8 cellular contexts compared by ENCODE assay signal in genomic region chr5:127320032-127320945, GRCh38. TPM values are rescaled to one million over a fixed set of nuclear protein-coding genes. Genes with fewer than 3 reads are reported as not detected.
DNase-seq lines count a peak whose midpoint lies in the region; ATAC-seq and TF ChIP-seq lines count a peak whose summit lies in the region.

No MANE protein-coding gene starts in this region.

- in situ Hi-C loops in astrocyte of the cerebellum (cut with HindIII; ENCODE audit: low sequenced_read_pairs): no loop called here

- TF ChIP-seq CTCF in Calu3 (IDR thresholded peaks at IDR 0.05; ENCODE audit: unreplicated experiment): no peak
- TF ChIP-seq CTCF in astrocyte of the cerebellum (IDR thresholded peaks at IDR 0.05; ENCODE audit: low read depth, low read length, missing control alignments): no peak
- TF ChIP-seq CTCF in GM10266 (IDR thresholded peaks at IDR 0.05; ENCODE audit: control insufficient read depth, insufficient read depth, low read depth, missing control alignments): no peak

- CTCF ChIA-PET in Calu3 (lab: Charles Lee): interaction anchor here (0.6 to 1.3 kb wide), 2 partner anchors 26 to 173 kb away, joined by 3 to 5 read pairs; no protein-coding TSS in a partner anchor

- H3K9me3 Mint-ChIP-seq in Calu3 (ENCODE audit: low read depth, unreplicated experiment): no peaks in the 10 kb centered on the region

- DNase-seq in Calu3 (peak; percentile 42), astrocyte of the cerebellum (ENCODE audit: low read depth) (peak; percentile 69), cerebellum (ENCODE audit: low spot score) (no peak), SKM-1 treated with dmso at 0.1 percent for 144 hours (lab: John Stamatoyannopoulos, UW; ENCODE audit: unreplicated experiment) (no peak), GM10266 (ENCODE audit: extremely low spot score) (no peak)
- DNase-seq in activated CD8-positive, alpha-beta memory T cell treated with anti-CD3 and anti-CD28 coated beads, Interleukin-2, amount 50 U/mL, for 48 hours: no peak

- no peaks in the 10 kb centered on the region for H3K36me3 Mint-ChIP-seq in Calu3 (ENCODE audit: insufficient read depth, unreplicated experiment)

- peaks cover 9% of the 10 kb centered on the region for H3K4me1 Mint-ChIP-seq in Calu3 (ENCODE audit: low read depth, unreplicated experiment)

- no peak overlapping the region for H3K4me3 ChIP-seq in astrocyte of the cerebellum (ENCODE audit: low read depth, low read length)

- intact Hi-C loops in Calu3 (cut with micrococcal nuclease; ENCODE audit: unreplicated experiment): no loop called here

- BruUV-seq in Calu3 (replicated peaks; lab: Mats Ljungman, UMichigan): no TSS peak

- no peaks in the 10 kb centered on the region for H3K27me3 Mint-ChIP-seq in Calu3 (ENCODE audit: unreplicated experiment)

- no peak overlapping the region for H3K4me3 Mint-ChIP-seq in Calu3 (ENCODE audit: low read depth, unreplicated experiment)

- ATAC-seq in GM19467 (IDR thresholded peaks at IDR 0.05; ENCODE audit: unreplicated experiment): peak; percentile 96
- peak; percentile 98 for ATAC-seq in HG03442 (IDR thresholded peaks at IDR 0.05; ENCODE audit: unreplicated experiment)

- H3K27ac Mint-ChIP-seq in Calu3 (ENCODE audit: unreplicated experiment): peak overlapping the region; percentile 6

RNA-seq across cellular contexts. Expression of gene MEGF10, which starts 29.7 kb away (rescaled TPM):
- total RNA-seq in Calu3 (2022): 0.56 and 0.71 TPM in 2 replicates
- total RNA-seq in cerebellum: 72.2 TPM

Comparison
In these comparisons a context has a peak if more than half of its experiments do, and no peak if none do; other contexts are left out.
1. DNase-seq: peak in Calu3 (single experiment) and astrocyte of the cerebellum (single experiment); none in cerebellum (single experiment), SKM-1 treated with dmso at 0.1 percent for 144 hours (single experiment), GM10266 (single experiment) and activated CD8-positive, alpha-beta memory T cell treated with anti-CD3 and anti-CD28 coated beads, Interleukin-2, amount 50 U/mL, for 48 hours (single experiment).
2. RNA of gene MEGF10, which starts 29.7 kb away (total RNA-seq): 72.2 TPM in cerebellum (single experiment); 0.56 to 0.71 TPM in Calu3; every median in the first group is over 10 times any median in the second.